In genomic region chr10:107118866-107119265, GRCh38 we compare ENCODE assay signal across 22 cellular contexts. TPM values are rescaled to one million over a fixed set of nuclear protein-coding genes. Genes with fewer than 3 reads are reported as not detected.
"Had no signal": no experiment of that assay in that cellular context is flagged by ENCODE, and none has a peak within 500 bp of the region (broad histone marks: within the 10 kb centered on the region; RNA-seq: fewer than 3 reads in every experiment).

No MANE protein-coding gene starts in this region.

- H3K4me1 Mint-ChIP-seq: activated CD4-positive, alpha-beta memory T cell treated with anti-CD3 and anti-CD28 coated beads, Interleukin-2, amount 10 ng/mL, durations not matched to agents 7 days and 5 days; naive thymus-derived CD8-positive, alpha-beta T cell had no signal

- H2AFZ ChIP-seq: parathyroid adenoma had no signal

- H3K9me3 ChIP-seq: esophagus squamous epithelium, neutrophil, testis, upper lobe of left lung had no signal

- H3K27me3 ChIP-seq: esophagus squamous epithelium, neutrophil, stomach, testis, upper lobe of left lung had no signal

- ATAC-seq: activated naive CD4-positive, alpha-beta T cell treated with anti-CD3 and anti-CD28 coated beads, Interleukin-2, amount 50 U/mL, for 72 hours; naive thymus-derived CD8-positive, alpha-beta T cell had no signal

- H3K4me3 ChIP-seq: esophagus squamous epithelium, stomach, testis, upper lobe of left lung had no signal

- H3K79me2 ChIP-seq: parathyroid adenoma had no signal

- H3K36me3 ChIP-seq: esophagus squamous epithelium, neutrophil, stomach, upper lobe of left lung had no signal

- H3K27ac ChIP-seq: esophagus squamous epithelium, neutrophil, parathyroid adenoma, stomach, testis, upper lobe of left lung had no signal

- H3K36me3 Mint-ChIP-seq: activated naive CD4-positive, alpha-beta T cell treated with anti-CD3 and anti-CD28 coated beads, Interleukin-2, amount 50 U/mL, for 72 hours; naive thymus-derived CD8-positive, alpha-beta T cell had no signal

- DNase-seq: activated CD4-positive, alpha-beta memory T cell treated with anti-CD3 and anti-CD28 coated beads, Interleukin-2, amount 10 ng/mL, durations not matched to agents 7 days and 5 days; activated CD4-positive, alpha-beta T cell treated with anti-CD3 and anti-CD28 coated beads for 4 hours; activated gamma-delta T cell; activated T-cell treated with anti-CD3 and anti-CD28 coated beads, Interleukin-2, amount 50 U/mL, for 48 hours; amniotic stem cell; cortex of kidney; effector CD4-positive, alpha-beta T cell; esophagus squamous epithelium; hippocampal formation; kidney; mesenchymal stem cell; naive thymus-derived CD8-positive, alpha-beta T cell; stimulated activated CD4-positive, alpha-beta T cell treated with anti-CD3 and anti-CD28 coated beads, Interleukin-1b, Interleukin-23, amount 100 ng/mL, for 48 hours; stomach; testis; upper lobe of left lung had no signal

- H3K27ac Mint-ChIP-seq: activated CD4-positive, alpha-beta memory T cell treated with anti-CD3 and anti-CD28 coated beads, Interleukin-2, amount 10 ng/mL, durations not matched to agents 7 days and 5 days; activated naive CD4-positive, alpha-beta T cell treated with anti-CD3 and anti-CD28 coated beads, Interleukin-2, amount 50 U/mL, for 72 hours; brain; naive thymus-derived CD8-positive, alpha-beta T cell had no signal

- H3K4me3 Mint-ChIP-seq: activated CD4-positive, alpha-beta memory T cell treated with anti-CD3 and anti-CD28 coated beads, Interleukin-2, amount 10 ng/mL, durations not matched to agents 7 days and 5 days; brain; naive thymus-derived CD8-positive, alpha-beta T cell had no signal

- H3K9ac ChIP-seq: parathyroid adenoma had no signal

- H3K27me3 Mint-ChIP-seq: activated CD4-positive, alpha-beta memory T cell treated with anti-CD3 and anti-CD28 coated beads, Interleukin-2, amount 10 ng/mL, durations not matched to agents 7 days and 5 days; brain; naive thymus-derived CD8-positive, alpha-beta T cell had no signal

- H3K4me1 ChIP-seq: esophagus squamous epithelium, parathyroid adenoma, stomach, testis, upper lobe of left lung had no signal

RNA-seq across cellular contexts. Expression of gene SORCS1, which starts 45.6 kb away (rescaled TPM):
- total RNA-seq: activated CD4-positive, alpha-beta memory T cell treated with anti-CD3 and anti-CD28 coated beads, Interleukin-2, amount 10 ng/mL, durations not matched to agents 7 days and 5 days; activated naive CD4-positive, alpha-beta T cell treated with anti-CD3 and anti-CD28 coated beads, Interleukin-2, amount 50 U/mL, for 72 hours; endothelial cell of umbilical vein; fibroblast of villous mesenchyme; naive thymus-derived CD8-positive, alpha-beta T cell had no signal
- polyA plus RNA-seq: endothelial cell of umbilical vein; naive thymus-derived CD8-positive, alpha-beta T cell had no signal
